In genomic region chr13:59488436-59488835, GRCh38 we compare ENCODE assay signal across 26 cellular contexts.
"Had no signal": no experiment of that assay in that cellular context is flagged by ENCODE, and none has a peak within 500 bp of the region (broad histone marks: within the 10 kb centered on the region; RNA-seq: fewer than 3 reads in every experiment).

No MANE protein-coding gene starts in this region.

- H3K4me3 ChIP-seq: PC-9 had no signal

- DNase-seq: activated CD4-positive, alpha-beta memory T cell treated with anti-CD3 and anti-CD28 coated beads for 36 hours; activated CD4-positive, alpha-beta T cell treated with anti-CD3 and anti-CD28 coated beads for 36 hours; activated CD4-positive, alpha-beta T cell treated with anti-CD3 and anti-CD28 coated beads, Interleukin-2, amount 50 U/mL, for 1 hour; activated CD8-positive, alpha-beta memory T cell treated with anti-CD3 and anti-CD28 coated beads, Interleukin-2, amount 50 U/mL, for 48 hours; activated effector memory CD4-positive, alpha-beta T cell treated with Interleukin-2 at 50 U/mL for 16 hours; activated naive CD4-positive, alpha-beta T cell treated with anti-CD3 and anti-CD28 coated beads, Interleukin-2, amount 10 ng/mL, durations not matched to agents 7 days and 5 days; activated naive CD8-positive, alpha-beta T cell treated with anti-CD3 and anti-CD28 coated beads, Interleukin-2, amount 50 U/mL, for 24 hours; activated T-cell treated with anti-CD3 and anti-CD28 coated beads, Interleukin-2, amount 50 U/mL, for 48 hours; amniotic stem cell; aorta; brain microvascular endothelial cell; central memory CD4-positive, alpha-beta T cell; NCI-H1092; NCI-H1436 treated with DMSO at 0.1 percent for 48 hours; NCI-H1694 treated with DMSO at 0.1 percent for 48 hours; NCI-H2029; NCI-H2171; NCI-H510A; NCI-H526; NCI-H748 treated with DMSO at 0.1 percent for 48 hours; NK-92 treated with Interleukin-12 subunit alpha and Interleukin-12 subunit beta, amount 100 ng/mL, for 24 hours; PC-9; SW 1271; T-helper 1 cell; T-helper 2 cell; T-helper 9 cell had no signal
